In the genomic region with DNA sequence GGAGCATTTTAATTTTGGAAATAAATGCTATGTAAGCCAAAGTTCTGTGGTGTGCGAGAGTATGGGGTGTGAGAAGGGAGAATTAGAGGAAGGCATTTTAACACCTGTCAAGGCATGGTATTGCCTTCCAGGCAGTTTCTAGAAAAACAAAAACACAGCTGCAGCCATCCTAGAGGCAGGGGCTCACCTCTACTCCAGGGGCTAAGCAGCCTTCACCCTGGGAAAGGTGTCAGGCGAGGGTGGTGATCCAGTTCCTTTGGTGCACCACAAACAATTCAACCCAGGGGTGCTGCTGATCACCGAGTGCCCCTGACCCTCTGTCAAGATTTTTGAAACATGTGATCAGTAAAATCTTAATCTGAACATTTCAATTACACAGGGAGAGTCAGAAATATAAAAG, we compare ENCODE assay signal across 34 cellular contexts. TPM values are rescaled to one million over a fixed set of nuclear protein-coding genes. Genes with fewer than 3 reads are reported as not detected.
"Had no signal": no experiment of that assay in that cellular context is flagged by ENCODE, and none has a peak within 500 bp of the region (broad histone marks: within the 10 kb centered on the region; RNA-seq: fewer than 3 reads in every experiment).

No MANE protein-coding gene starts in this region.

- H3K4me3 ChIP-seq: adrenal gland, body of pancreas, breast epithelium, SJCRH30, SK-N-MC had no signal

- H3K27me3 ChIP-seq: body of pancreas, SJCRH30 had no signal

- H3K27ac ChIP-seq: adrenal gland, body of pancreas, breast epithelium, SJCRH30, SK-N-MC, WERI-Rb-1 had no signal

- DNase-seq: activated CD4-positive, alpha-beta T cell treated with anti-CD3 and anti-CD28 coated beads, Interleukin-2, amount 10 ng/mL, durations not matched to agents 24 days and 14 days; activated CD4-positive, alpha-beta T cell treated with anti-CD3 and anti-CD28 coated beads, Interleukin-2, amount 50 U/mL, for 48 hours; activated CD8-positive, alpha-beta T cell treated with anti-CD3 and anti-CD28 coated beads, Interleukin-2, amount 10 ng/mL, durations not matched to agents 7 days and 5 days; activated gamma-delta T cell treated with Interleukin-2 at 50 U/mL for 16 hours; activated naive CD4-positive, alpha-beta T cell treated with anti-CD3 and anti-CD28 coated beads for 36 hours; activated T-cell treated with anti-CD3 and anti-CD28 coated beads for 4 hours; activated T-cell treated with anti-CD3 and anti-CD28 coated beads, Interleukin-2, amount 50 U/mL, for 4 hours; adrenal gland; body of pancreas; Karpas-422; KBM-7; NCI-H1048; NCI-H1105 treated with DMSO at 0.1 percent for 48 hours; NCI-H1436; NCI-H1694; NCI-H1930; NCI-H2107; NCI-H2171; NCI-H510A; NCI-H526; NCI-H748 treated with DMSO at 0.1 percent for 48 hours; SHP77; SJCRH30; T1000; WERI-Rb-1 had no signal

- H3K27ac Mint-ChIP-seq: activated CD4-positive, alpha-beta T cell treated with anti-CD3 and anti-CD28 coated beads, Interleukin-2, amount 10 ng/mL, durations not matched to agents 24 days and 14 days; activated CD8-positive, alpha-beta T cell treated with anti-CD3 and anti-CD28 coated beads, Interleukin-2, amount 10 ng/mL, durations not matched to agents 7 days and 5 days; activated naive CD4-positive, alpha-beta T cell treated with anti-CD3 and anti-CD28 coated beads for 36 hours; activated naive CD4-positive, alpha-beta T cell treated with anti-CD3 and anti-CD28 coated beads, Interleukin-2, amount 50 U/mL, for 72 hours; activated T-helper 1 cell treated with anti-CD3 and anti-CD28 coated beads, Interleukin-12 subunit alpha, Interleukin-12 subunit beta, Interleukin-2, Interleukin-4 antibody, amounts not matched to agents 30 ng/mL and 10 ng/mL and 1 ng/mL, durations not matched to agents 14 hours and 24 hours and 36 hours had no signal

- H3K9me3 Mint-ChIP-seq: activated CD4-positive, alpha-beta T cell treated with anti-CD3 and anti-CD28 coated beads, Interleukin-2, amount 10 ng/mL, durations not matched to agents 24 days and 14 days; activated T-cell treated with anti-CD3 and anti-CD28 coated beads, Interleukin-2, amount 50 U/mL, for 4 hours; activated T-helper 1 cell treated with anti-CD3 and anti-CD28 coated beads, Interleukin-12 subunit alpha, Interleukin-12 subunit beta, Interleukin-2, Interleukin-4 antibody, amounts not matched to agents 30 ng/mL and 10 ng/mL and 1 ng/mL, durations not matched to agents 14 hours and 24 hours and 36 hours had no signal

- ATAC-seq: activated CD8-positive, alpha-beta T cell treated with anti-CD3 and anti-CD28 coated beads, Interleukin-2, amount 10 ng/mL, durations not matched to agents 7 days and 5 days; activated naive CD4-positive, alpha-beta T cell treated with anti-CD3 and anti-CD28 coated beads, Interleukin-2, amount 50 U/mL, for 72 hours; activated T-cell treated with anti-CD3 and anti-CD28 coated beads, Interleukin-2, amount 50 U/mL, for 4 hours; body of pancreas; Panc1 had no signal

- H3K36me3 ChIP-seq: adrenal gland, breast epithelium, SJCRH30, WERI-Rb-1 had no signal

- H3K4me1 Mint-ChIP-seq: activated CD4-positive, alpha-beta T cell treated with anti-CD3 and anti-CD28 coated beads, Interleukin-2, amount 10 ng/mL, durations not matched to agents 24 days and 14 days had no signal

- H3K4me3 Mint-ChIP-seq: activated CD4-positive, alpha-beta T cell treated with anti-CD3 and anti-CD28 coated beads, Interleukin-2, amount 10 ng/mL, durations not matched to agents 24 days and 14 days; activated CD8-positive, alpha-beta T cell treated with anti-CD3 and anti-CD28 coated beads, Interleukin-2, amount 10 ng/mL, durations not matched to agents 7 days and 5 days; activated naive CD4-positive, alpha-beta T cell treated with anti-CD3 and anti-CD28 coated beads for 36 hours; activated T-cell treated with anti-CD3 and anti-CD28 coated beads, Interleukin-2, amount 50 U/mL, for 4 hours; activated T-helper 1 cell treated with anti-CD3 and anti-CD28 coated beads, Interleukin-12 subunit alpha, Interleukin-12 subunit beta, Interleukin-2, Interleukin-4 antibody, amounts not matched to agents 30 ng/mL and 10 ng/mL and 1 ng/mL, durations not matched to agents 14 hours and 24 hours and 36 hours had no signal

- H3K4me1 ChIP-seq: adrenal gland, body of pancreas, breast epithelium, SJCRH30 had no signal

- H3K9me3 ChIP-seq: adrenal gland, body of pancreas, breast epithelium, SJCRH30 had no signal

- H3K27me3 Mint-ChIP-seq: activated CD4-positive, alpha-beta T cell treated with anti-CD3 and anti-CD28 coated beads, Interleukin-2, amount 10 ng/mL, durations not matched to agents 24 days and 14 days had no signal

RNA-seq across cellular contexts. Expression of gene GPR26, which starts 59.2 kb away (rescaled TPM):
- total RNA-seq: activated CD4-positive, alpha-beta T cell treated with anti-CD3 and anti-CD28 coated beads, Interleukin-2, amount 10 ng/mL, durations not matched to agents 24 days and 14 days; activated CD8-positive, alpha-beta T cell treated with anti-CD3 and anti-CD28 coated beads, Interleukin-2, amount 10 ng/mL, durations not matched to agents 7 days and 5 days; activated naive CD4-positive, alpha-beta T cell treated with anti-CD3 and anti-CD28 coated beads for 36 hours; activated naive CD4-positive, alpha-beta T cell treated with anti-CD3 and anti-CD28 coated beads, Interleukin-2, amount 50 U/mL, for 72 hours; activated T-cell treated with anti-CD3 and anti-CD28 coated beads, Interleukin-2, amount 50 U/mL, for 4 hours; activated T-helper 1 cell treated with anti-CD3 and anti-CD28 coated beads, Interleukin-12 subunit alpha, Interleukin-12 subunit beta, Interleukin-2, Interleukin-4 antibody, amounts not matched to agents 30 ng/mL and 10 ng/mL and 1 ng/mL, durations not matched to agents 14 hours and 24 hours and 36 hours; adrenal gland; body of pancreas; breast epithelium; cardiac septum; MCF 10A; SJCRH30; T-helper 1 cell treated with Interleukin-12 subunit alpha and Interleukin-12 subunit beta and Interleukin-4 antibody, amounts not matched to agents 30 ng/mL and 1 ng/mL, for 36 hours; T-helper 2 cell treated with Interferon-gamma antibody and Interleukin-4, amounts not matched to agents 100 ng/mL and 5 ng/mL, for 36 hours had no signal
- polyA plus RNA-seq: adrenal gland had no signal
